Comparison of ENCODE assay signal across 8 cellular contexts in genomic region chr11:130146797-130147196, GRCh38. TPM values are rescaled to one million over a fixed set of nuclear protein-coding genes. Genes with fewer than 3 reads are reported as not detected.
A peak's percentile ranks its signal among the peaks of the same experiment; 100 is the strongest.
DNase-seq lines count a peak whose midpoint lies in the region; ATAC-seq, FAIRE-seq and TF ChIP-seq lines count a peak whose summit lies in the region.

No MANE protein-coding gene starts in this region.

- H3K79me1 ChIP-seq in trophoblast cell (ENCODE audit: low read length), result no peaks in the 10 kb centered on the region

- no peak overlapping the region for H3K18ac ChIP-seq in trophoblast cell (ENCODE audit: low read length)

- CTCF ChIA-PET in OCI-LY7 (lab: Charles Lee; ENCODE audit: unreplicated experiment), result interaction anchor here (0.8 to 1.1 kb wide), 2 partner anchors 25 to 174 kb away, joined by 3 to 4 read pairs; no protein-coding TSS in a partner anchor

- no peaks in the 10 kb centered on the region for H4K20me1 ChIP-seq in OCI-LY7 (ENCODE audit: insufficient read depth, low read length)

- peak; percentile 43 for FAIRE-seq in GM12891 (lab: Jason Lieb, UNC)

- H3K27ac ChIP-seq in OCI-LY7 (ENCODE audit: low read depth, low read length, poor library complexity, severe bottlenecking) (peak overlapping the region; percentile 67), trophoblast cell (ENCODE audit: low read depth, low read length) (no peak overlapping the region)

- no peak for DNase-seq in GM12891 (ENCODE audit: insufficient read length, low spot score)
- peak; percentile 78 for DNase-seq in OCI-LY7 (ENCODE audit: low spot score)
- DNase-seq in erythroblast (lab: John Stamatoyannopoulos, UW), result peak; percentile 14 to 18
- DNase-seq in trophoblast cell, result peak; percentile 47 to 70
- no peak for DNase-seq in DMS114 treated with DMSO at 0.1 percent for 48 hours (lab: John Stamatoyannopoulos, UW; ENCODE audit: unreplicated experiment)
- DNase-seq in activated T-cell treated with anti-CD3 and anti-CD28 coated beads, Interleukin-2, amount 50 U/mL, for 48 hours, result no peak

- H3K79me2 ChIP-seq in OCI-LY7 (ENCODE audit: insufficient read depth, low read depth, low read length) (no peaks in the 10 kb centered on the region), trophoblast cell (ENCODE audit: control insufficient read depth, insufficient read depth, low read length, poor library complexity) (no peaks in the 10 kb centered on the region)

- H3K36me3 ChIP-seq in OCI-LY7 (ENCODE audit: insufficient read depth, low read length), result peaks cover 65% of the 10 kb centered on the region
- peaks cover 20 to 28% of the 10 kb centered on the region in 2 experiments for H3K36me3 ChIP-seq in trophoblast cell (ENCODE audit: control insufficient read depth in 1 of 2, insufficient read depth in 2 of 2, low read length in 2 of 2)

- no peaks in the 10 kb centered on the region for H3K9me3 ChIP-seq in OCI-LY7 (ENCODE audit: low read length)
- H3K9me3 ChIP-seq in trophoblast cell (ENCODE audit: insufficient read depth, low read depth, low read length), result peaks cover 2% of the 10 kb centered on the region

- no peak overlapping the region for H3K4ac ChIP-seq in trophoblast cell (ENCODE audit: low read depth, low read length)

- H3K23ac ChIP-seq in trophoblast cell (ENCODE audit: low read length), result no peak overlapping the region

- no peak overlapping the region for H4K91ac ChIP-seq in trophoblast cell (ENCODE audit: low read depth, low read length)

- peaks cover 49% of the 10 kb centered on the region for H3K4me1 ChIP-seq in OCI-LY7 (ENCODE audit: insufficient read depth, low read length, poor library complexity, severe bottlenecking)
- H3K4me1 ChIP-seq in trophoblast cell (ENCODE audit: control insufficient read depth in 1 of 2, insufficient read depth in 2 of 2, low read length in 2 of 2), result peaks cover 3 to 8% of the 10 kb centered on the region in 2 experiments

- no peaks in the 10 kb centered on the region for H3K9me2 ChIP-seq in OCI-LY7 (ENCODE audit: insufficient read depth, low read length)

- WGBS in trophoblast cell (ENCODE audit: extremely low coverage, insufficient coverage, insufficient read length), result no CpG with 5 or more reads among the region's 5 CpGs

- no peak overlapping the region for H3K14ac ChIP-seq in trophoblast cell (ENCODE audit: low read length)

- H2BK120ac ChIP-seq in trophoblast cell (ENCODE audit: insufficient read depth, low read length, poor library complexity), result no peak overlapping the region

- no peak overlapping the region for H2AK5ac ChIP-seq in trophoblast cell (ENCODE audit: low read length)

- H3K27me3 ChIP-seq in trophoblast cell (ENCODE audit: insufficient read depth, low read length), result no peaks in the 10 kb centered on the region

- no TSS peak for BruUV-seq in OCI-LY7 (replicated peaks; lab: Mats Ljungman, UMichigan)

- POLR2A ChIA-PET in OCI-LY7 (lab: Charles Lee), result interaction anchor here (0.6 to 1.4 kb wide), 7 partner anchors 9 to 252 kb away, joined by 3 to 5 read pairs (median 3); no protein-coding TSS in a partner anchor

- H4K8ac ChIP-seq in trophoblast cell (ENCODE audit: low read depth, low read length), result no peak overlapping the region

- TF ChIP-seq POLR2A in GM12891 (IDR thresholded peaks at IDR 0.05; ENCODE audit: low read depth, low read length) (no peak), erythroblast (IDR thresholded peaks at IDR 0.05; ENCODE audit: low read length) (no peak)

- H4K12ac ChIP-seq in trophoblast cell (ENCODE audit: low read depth, low read length), result no peak overlapping the region

- no peak overlapping the region for H2BK12ac ChIP-seq in trophoblast cell (ENCODE audit: low read length)

- no peak overlapping the region for H3K9ac ChIP-seq in trophoblast cell (ENCODE audit: low read length)

- H3K4me3 ChIP-seq in OCI-LY7 (ENCODE audit: low read depth, low read length, poor library complexity, severe bottlenecking), result no peak overlapping the region
- H3K4me3 ChIP-seq in trophoblast cell (ENCODE audit: low read depth, low read length), result no peak overlapping the region

- H2AFZ ChIP-seq in OCI-LY7 (ENCODE audit: low read length) (no peak overlapping the region), trophoblast cell (ENCODE audit: insufficient read depth, low read length, poor library complexity) (no peak overlapping the region)

- ATAC-seq in GM21515 (IDR thresholded peaks at IDR 0.05; ENCODE audit: unreplicated experiment) (no peak), GM18868 (IDR thresholded peaks at IDR 0.05; ENCODE audit: unreplicated experiment) (no peak)

- H3K4me2 ChIP-seq in OCI-LY7 (ENCODE audit: low read length) (peak overlapping the region; percentile 47), trophoblast cell (ENCODE audit: low read length) (no peak overlapping the region)

- no peak overlapping the region for H2BK5ac ChIP-seq in trophoblast cell (ENCODE audit: low read depth, low read length, poor library complexity)

- intact Hi-C loops in OCI-LY7 (cut with micrococcal nuclease; ENCODE audit: unreplicated experiment), result loop anchor here (5.0 kb wide), 1 partner anchor 36 kb away; no protein-coding TSS in a partner anchor

- TF ChIP-seq CTCF in OCI-LY7 (conservative IDR thresholded peaks at IDR 0.05; ENCODE audit: low read length), result no peak

TF ChIP-seq in GM12891, 5 proteins besides CTCF, POLR2A, EP300 and RAD21:
- no peak for TF ChIP-seq PAX5 (IDR thresholded peaks at IDR 0.05; ENCODE audit: insufficient read depth, low read length, severe bottlenecking)
- no peak for TF ChIP-seq POLR2AphosphoS5 (IDR thresholded peaks at IDR 0.05; ENCODE audit: low read depth, low read length)
- no peak for TF ChIP-seq POU2F2 (IDR thresholded peaks at IDR 0.05; ENCODE audit: low read depth, low read length)
- TF ChIP-seq SPI1 (IDR thresholded peaks at IDR 0.05; ENCODE audit: low read depth, low read length), result peak; percentile 46; the same call in 1 of the 2 replicates
- no peak for TF ChIP-seq TAF1 (IDR thresholded peaks at IDR 0.05; ENCODE audit: low read depth, low read length)

RNA-seq across cellular contexts. Expression of gene ST14, which starts 12.8 kb away (rescaled TPM):
- 0.08 TPM for polyA plus RNA-seq in GM12891 (2012; ENCODE audit: low read depth, missing spikeins)
- total RNA-seq in OCI-LY7 (2014; rRNA removed; shearing (Covaris generic)), result 110 and 135 TPM in 2 replicates
- total RNA-seq in OCI-LY7 (2022), result 98.0 and 109 TPM in 2 replicates
- polyA plus RNA-seq in trophoblast cell (2013), result 8.4 and 11.2 TPM in 2 replicates

Comparison
In these comparisons a context has a peak if more than half of its experiments do, and no peak if none do; other contexts are left out.
1. DNase-seq: peak in OCI-LY7 (single experiment), erythroblast (2 of 2) and trophoblast cell (2 of 2); none in GM12891 (single experiment), DMS114 treated with DMSO at 0.1 percent for 48 hours (single experiment) and activated T-cell treated with anti-CD3 and anti-CD28 coated beads, Interleukin-2, amount 50 U/mL, for 48 hours (0 of 2).